2 cellular contexts compared by ENCODE assay signal in the genomic region with DNA sequence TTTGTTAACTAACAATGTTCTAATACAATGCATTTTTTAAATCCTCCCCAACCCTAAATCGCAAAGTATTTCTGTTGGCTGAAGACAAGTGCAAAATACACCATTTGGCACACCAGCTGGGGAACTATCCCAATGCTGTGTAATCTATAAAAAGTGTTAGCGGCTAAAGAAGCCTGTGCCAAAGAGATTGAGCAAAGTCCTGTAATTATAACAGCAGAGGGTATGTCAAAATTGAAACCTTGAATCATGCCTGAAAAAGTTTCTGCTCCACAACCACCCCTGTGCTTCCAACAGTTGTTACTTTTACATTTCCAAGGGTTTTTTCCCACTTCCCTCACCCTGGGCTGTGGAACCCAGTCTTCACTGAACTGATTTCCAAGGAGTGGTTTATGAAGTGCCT.
TF ChIP-seq lines count a peak whose summit lies in the region.

No MANE protein-coding gene starts in this region.

TF ChIP-seq in liver, 16 proteins besides CTCF, POLR2A, EP300 and RAD21:
- peak; percentile 13 for TF ChIP-seq FOXA1 (IDR thresholded peaks at IDR 0.05)
- TF ChIP-seq SP1 (IDR thresholded peaks at IDR 0.05): peak; percentile 76
- no peak for TF ChIP-seq GABPA (IDR thresholded peaks at IDR 0.05 in 1 of 2, conservative IDR thresholded peaks at IDR 0.05 in 1 of 2)
- peak; percentile 69 for TF ChIP-seq YY1 (IDR thresholded peaks at IDR 0.05)
- TF ChIP-seq NR2F2 (IDR thresholded peaks at IDR 0.05): no peak
- TF ChIP-seq ZBTB33 (IDR thresholded peaks at IDR 0.05): peak; percentile 57
- TF ChIP-seq MAX (IDR thresholded peaks at IDR 0.05): peak; percentile 68
- TF ChIP-seq, protein P1, sequence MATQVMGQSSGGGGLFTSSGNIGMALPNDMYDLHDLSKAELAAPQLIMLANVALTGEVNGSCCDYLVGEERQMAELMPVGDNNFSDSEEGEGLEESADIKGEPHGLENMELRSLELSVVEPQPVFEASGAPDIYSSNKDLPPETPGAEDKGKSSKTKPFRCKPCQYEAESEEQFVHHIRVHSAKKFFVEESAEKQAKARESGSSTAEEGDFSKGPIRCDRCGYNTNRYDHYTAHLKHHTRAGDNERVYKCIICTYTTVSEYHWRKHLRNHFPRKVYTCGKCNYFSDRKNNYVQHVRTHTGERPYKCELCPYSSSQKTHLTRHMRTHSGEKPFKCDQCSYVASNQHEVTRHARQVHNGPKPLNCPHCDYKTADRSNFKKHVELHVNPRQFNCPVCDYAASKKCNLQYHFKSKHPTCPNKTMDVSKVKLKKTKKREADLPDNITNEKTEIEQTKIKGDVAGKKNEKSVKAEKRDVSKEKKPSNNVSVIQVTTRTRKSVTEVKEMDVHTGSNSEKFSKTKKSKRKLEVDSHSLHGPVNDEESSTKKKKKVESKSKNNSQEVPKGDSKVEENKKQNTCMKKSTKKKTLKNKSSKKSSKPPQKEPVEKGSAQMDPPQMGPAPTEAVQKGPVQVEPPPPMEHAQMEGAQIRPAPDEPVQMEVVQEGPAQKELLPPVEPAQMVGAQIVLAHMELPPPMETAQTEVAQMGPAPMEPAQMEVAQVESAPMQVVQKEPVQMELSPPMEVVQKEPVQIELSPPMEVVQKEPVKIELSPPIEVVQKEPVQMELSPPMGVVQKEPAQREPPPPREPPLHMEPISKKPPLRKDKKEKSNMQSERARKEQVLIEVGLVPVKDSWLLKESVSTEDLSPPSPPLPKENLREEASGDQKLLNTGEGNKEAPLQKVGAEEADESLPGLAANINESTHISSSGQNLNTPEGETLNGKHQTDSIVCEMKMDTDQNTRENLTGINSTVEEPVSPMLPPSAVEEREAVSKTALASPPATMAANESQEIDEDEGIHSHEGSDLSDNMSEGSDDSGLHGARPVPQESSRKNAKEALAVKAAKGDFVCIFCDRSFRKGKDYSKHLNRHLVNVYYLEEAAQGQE (IDR thresholded peaks at IDR 0.05): peak; percentile 63
- TF ChIP-seq HNF4A (conservative IDR thresholded peaks at IDR 0.05): peak; percentile 85
- peak; percentile 21 for TF ChIP-seq FOXA2 (IDR thresholded peaks at IDR 0.05)
- peak; percentile 51 to 61 for TF ChIP-seq JUND (IDR thresholded peaks at IDR 0.05)
- TF ChIP-seq RXRA (IDR thresholded peaks at IDR 0.05): peak; percentile 40 to 81
- TF ChIP-seq TAF1 (conservative IDR thresholded peaks at IDR 0.05): no peak
- TF ChIP-seq HNF4G (IDR thresholded peaks at IDR 0.05): peak; percentile 50

TF ChIP-seq in HepG2, 621 proteins besides CTCF, POLR2A, EP300 and RAD21:
- TF ChIP-seq EEA1 (CRISPR knock-in tag; IDR thresholded peaks at IDR 0.05; ENCODE audit: borderline replicate concordance): no peak
- TF ChIP-seq, protein P2, sequence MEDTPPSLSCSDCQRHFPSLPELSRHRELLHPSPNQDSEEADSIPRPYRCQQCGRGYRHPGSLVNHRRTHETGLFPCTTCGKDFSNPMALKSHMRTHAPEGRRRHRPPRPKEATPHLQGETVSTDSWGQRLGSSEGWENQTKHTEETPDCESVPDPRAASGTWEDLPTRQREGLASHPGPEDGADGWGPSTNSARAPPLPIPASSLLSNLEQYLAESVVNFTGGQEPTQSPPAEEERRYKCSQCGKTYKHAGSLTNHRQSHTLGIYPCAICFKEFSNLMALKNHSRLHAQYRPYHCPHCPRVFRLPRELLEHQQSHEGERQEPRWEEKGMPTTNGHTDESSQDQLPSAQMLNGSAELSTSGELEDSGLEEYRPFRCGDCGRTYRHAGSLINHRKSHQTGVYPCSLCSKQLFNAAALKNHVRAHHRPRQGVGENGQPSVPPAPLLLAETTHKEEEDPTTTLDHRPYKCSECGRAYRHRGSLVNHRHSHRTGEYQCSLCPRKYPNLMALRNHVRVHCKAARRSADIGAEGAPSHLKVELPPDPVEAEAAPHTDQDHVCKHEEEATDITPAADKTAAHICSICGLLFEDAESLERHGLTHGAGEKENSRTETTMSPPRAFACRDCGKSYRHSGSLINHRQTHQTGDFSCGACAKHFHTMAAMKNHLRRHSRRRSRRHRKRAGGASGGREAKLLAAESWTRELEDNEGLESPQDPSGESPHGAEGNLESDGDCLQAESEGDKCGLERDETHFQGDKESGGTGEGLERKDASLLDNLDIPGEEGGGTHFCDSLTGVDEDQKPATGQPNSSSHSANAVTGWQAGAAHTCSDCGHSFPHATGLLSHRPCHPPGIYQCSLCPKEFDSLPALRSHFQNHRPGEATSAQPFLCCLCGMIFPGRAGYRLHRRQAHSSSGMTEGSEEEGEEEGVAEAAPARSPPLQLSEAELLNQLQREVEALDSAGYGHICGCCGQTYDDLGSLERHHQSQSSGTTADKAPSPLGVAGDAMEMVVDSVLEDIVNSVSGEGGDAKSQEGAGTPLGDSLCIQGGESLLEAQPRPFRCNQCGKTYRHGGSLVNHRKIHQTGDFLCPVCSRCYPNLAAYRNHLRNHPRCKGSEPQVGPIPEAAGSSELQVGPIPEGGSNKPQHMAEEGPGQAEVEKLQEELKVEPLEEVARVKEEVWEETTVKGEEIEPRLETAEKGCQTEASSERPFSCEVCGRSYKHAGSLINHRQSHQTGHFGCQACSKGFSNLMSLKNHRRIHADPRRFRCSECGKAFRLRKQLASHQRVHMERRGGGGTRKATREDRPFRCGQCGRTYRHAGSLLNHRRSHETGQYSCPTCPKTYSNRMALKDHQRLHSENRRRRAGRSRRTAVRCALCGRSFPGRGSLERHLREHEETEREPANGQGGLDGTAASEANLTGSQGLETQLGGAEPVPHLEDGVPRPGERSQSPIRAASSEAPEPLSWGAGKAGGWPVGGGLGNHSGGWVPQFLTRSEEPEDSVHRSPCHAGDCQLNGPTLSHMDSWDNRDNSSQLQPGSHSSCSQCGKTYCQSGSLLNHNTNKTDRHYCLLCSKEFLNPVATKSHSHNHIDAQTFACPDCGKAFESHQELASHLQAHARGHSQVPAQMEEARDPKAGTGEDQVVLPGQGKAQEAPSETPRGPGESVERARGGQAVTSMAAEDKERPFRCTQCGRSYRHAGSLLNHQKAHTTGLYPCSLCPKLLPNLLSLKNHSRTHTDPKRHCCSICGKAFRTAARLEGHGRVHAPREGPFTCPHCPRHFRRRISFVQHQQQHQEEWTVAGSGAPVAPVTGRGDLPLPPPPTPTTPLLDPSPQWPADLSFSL (CRISPR knock-in tag; IDR thresholded peaks at IDR 0.05): no peak
- TF ChIP-seq CREM (IDR thresholded peaks at IDR 0.05): no peak
- no peak for TF ChIP-seq CREM (CRISPR knock-in tag; IDR thresholded peaks at IDR 0.05)
- no peak for TF ChIP-seq NFRKB (IDR thresholded peaks at IDR 0.05)
- no peak for TF ChIP-seq ZNF841 (CRISPR knock-in tag; IDR thresholded peaks at IDR 0.05; ENCODE audit: borderline replicate concordance)
